ENCODE assay signal across 18 cellular contexts in genomic region chr1:151287341-151287699, GRCh38. TPM values are rescaled to one million over a fixed set of nuclear protein-coding genes. Genes with fewer than 3 reads are reported as not detected.
A peak's percentile ranks its signal among the peaks of the same experiment; 100 is the strongest.
DNase-seq lines count a peak whose midpoint lies in the region; ATAC-seq, FAIRE-seq and TF ChIP-seq lines count a peak whose summit lies in the region.
"Had no signal": no experiment of that assay in that cellular context is flagged by ENCODE, and none has a peak within 500 bp of the region (broad histone marks: within the 10 kb centered on the region; RNA-seq: fewer than 3 reads in every experiment).

No MANE protein-coding gene starts in this region.

- no peaks in the 10 kb centered on the region for H4K20me1 ChIP-seq in GM12878 (ENCODE audit: control insufficient read depth, insufficient read depth)

- H3K4me2 ChIP-seq in GM12878 (ENCODE audit: control insufficient read depth, insufficient read depth), result no peak overlapping the region
- H3K4me2 ChIP-seq in neuronal stem cell (ENCODE audit: insufficient read depth, low read length, poor library complexity, severe bottlenecking), result no peak overlapping the region
- H3K4me2 ChIP-seq: BLaER1 had no signal

- DNase-seq in activated naive CD4-positive, alpha-beta T cell (lab: John Stamatoyannopoulos, UW), result no peak
- DNase-seq in GM12878 (ENCODE audit: low read depth, low spot score) (no peak), neuronal stem cell (ENCODE audit: low spot score) (no peak), left ventricle myocardium inferior (no peak), NCI-H128 (lab: John Stamatoyannopoulos, UW; ENCODE audit: unreplicated experiment) (no peak), type B pancreatic cell (ENCODE audit: extremely low spot score, unreplicated experiment) (no peak)
- DNase-seq: 8988T; CD4-positive, alpha-beta memory T cell; DMS153; DMS79; GDM1; H9 had no signal

- peaks cover 25% of the 10 kb centered on the region for H3K79me1 ChIP-seq in neuronal stem cell (ENCODE audit: low read depth, low read length)

- no peak overlapping the region for H3K27ac ChIP-seq in GM12878 (ENCODE audit: control insufficient read depth, insufficient read depth)
- H3K27ac ChIP-seq in neuronal stem cell (replicated peaks; ENCODE audit: low read length), result no peak overlapping the region
- H3K27ac ChIP-seq in left ventricle myocardium inferior (replicated peaks), result no peak overlapping the region
- H3K27ac ChIP-seq: BLaER1 had no signal

- peaks cover 29% of the 10 kb centered on the region for H3K79me2 ChIP-seq in GM12878 (ENCODE audit: control insufficient read depth, insufficient read depth, low read length)

- no peaks in the 10 kb centered on the region for H3K9me3 Mint-ChIP-seq in activated naive CD4-positive, alpha-beta T cell treated with anti-CD3 and anti-CD28 coated beads, Interleukin-2, amount 50 U/mL, for 24 hours
- H3K9me3 Mint-ChIP-seq in type B pancreatic cell, result no peaks in the 10 kb centered on the region
- H3K9me3 Mint-ChIP-seq: H9 had no signal

- intact Hi-C loops in GM12878 (cut with micrococcal nuclease; ENCODE audit: unreplicated experiment) (no loop called here), left ventricle myocardium inferior (cut with micrococcal nuclease) (no loop called here)

- WGBS in GM12878 (ENCODE audit: insufficient coverage, insufficient replicate concordance, low lambda C conversion rate, missing lambda C conversion rate), result 94% methylated on average over 7 of the region's 7 CpGs
- WGBS in neuronal stem cell (ENCODE audit: extremely low coverage in 2 of 2, insufficient read length in 2 of 2, insufficient replicate concordance in 1 of 2), 2 donors, result no CpG with 5 or more reads among the region's 7 CpGs

- H3K27me3 ChIP-seq in GM12878 (replicated peaks in 1 of 2; ENCODE audit: control insufficient read depth in 2 of 2, insufficient read depth in 2 of 2, low read length in 1 of 2), result no peaks in the 10 kb centered on the region
- H3K27me3 ChIP-seq in neuronal stem cell (ENCODE audit: control insufficient read depth in 3 of 3, insufficient read depth in 3 of 3, low read depth in 1 of 3, low read length in 3 of 3), result no peaks in the 10 kb centered on the region
- H3K27me3 ChIP-seq in left ventricle myocardium inferior (ENCODE audit: low read depth), result no peaks in the 10 kb centered on the region
- H3K27me3 ChIP-seq: BLaER1 had no signal

- H3K4me3 ChIP-seq in GM12878, result no peak overlapping the region
- H3K4me3 ChIP-seq in neuronal stem cell (ENCODE audit: low read length in 2 of 2), result peak overlapping the region in 1 of 2 donors; percentile 57
- H3K4me3 ChIP-seq in left ventricle myocardium inferior, result no peak overlapping the region
- H3K4me3 ChIP-seq: BLaER1 had no signal

- H3K14ac ChIP-seq in neuronal stem cell (ENCODE audit: low read length), result no peak overlapping the region

- no peaks in the 10 kb centered on the region for H3K27me3 Mint-ChIP-seq in activated naive CD4-positive, alpha-beta T cell treated with anti-CD3 and anti-CD28 coated beads, Interleukin-2, amount 50 U/mL, for 24 hours
- no peaks in the 10 kb centered on the region for H3K27me3 Mint-ChIP-seq in type B pancreatic cell
- H3K27me3 Mint-ChIP-seq: CD4-positive, alpha-beta memory T cell had no signal

- 0 out of 2 replicates have a peak, but pooled peaks have one; percentile 8 for TF ChIP-seq POLR2A in GM12878 (IDR thresholded peaks at IDR 0.05; ENCODE audit: low read depth, low read length)

- H3K4me3 Mint-ChIP-seq in activated naive CD4-positive, alpha-beta T cell treated with anti-CD3 and anti-CD28 coated beads, Interleukin-2, amount 50 U/mL, for 24 hours, result no peak overlapping the region
- no peak overlapping the region for H3K4me3 Mint-ChIP-seq in type B pancreatic cell
- H3K4me3 Mint-ChIP-seq: CD14-positive monocyte; CD4-positive, alpha-beta memory T cell; H9 had no signal

- no TSS peak for BruUV-seq in GM12878 (replicated peaks; lab: Mats Ljungman, UMichigan)

- H3K27ac Mint-ChIP-seq in activated naive CD4-positive, alpha-beta T cell treated with anti-CD3 and anti-CD28 coated beads, Interleukin-2, amount 50 U/mL, for 24 hours, result peak overlapping the region; percentile 41
- H3K27ac Mint-ChIP-seq in type B pancreatic cell, result no peak overlapping the region

- H3K4me1 Mint-ChIP-seq in activated naive CD4-positive, alpha-beta T cell treated with anti-CD3 and anti-CD28 coated beads, Interleukin-2, amount 50 U/mL, for 24 hours, result peaks cover 36% of the 10 kb centered on the region
- peaks cover 15% of the 10 kb centered on the region for H3K4me1 Mint-ChIP-seq in type B pancreatic cell (ENCODE audit: unreplicated experiment)

- RAD21 ChIA-PET in GM12878 (lab: Charles Lee; ENCODE audit: unreplicated experiment), result no interaction called here

- no peak for TF ChIP-seq RAD21 in GM12878 (IDR thresholded peaks at IDR 0.05; ENCODE audit: insufficient read depth, low read depth, low read length)

- in situ Hi-C loops in GM12878 (cut with MboI), result no loop called here

- H3K36me3 ChIP-seq in GM12878 (ENCODE audit: control insufficient read depth in 2 of 2, insufficient read depth in 2 of 2, low read length in 1 of 2) (peaks cover 20 to 38% of the 10 kb centered on the region in 2 experiments), neuronal stem cell (replicated peaks in 1 of 2; ENCODE audit: control insufficient read depth in 2 of 2, insufficient read depth in 2 of 2, low read length in 2 of 2) (peaks cover 54 to 76% of the 10 kb centered on the region in 2 donors), left ventricle myocardium inferior (peaks cover 62% of the 10 kb centered on the region)

- no peak overlapping the region for H2BK120ac ChIP-seq in neuronal stem cell (ENCODE audit: low read depth, low read length)

- H2AK5ac ChIP-seq in neuronal stem cell (ENCODE audit: low read depth, low read length), result no peak overlapping the region

- POLR2A ChIA-PET in GM12878 (lab: Charles Lee), result no interaction called here

- ATAC-seq in GM12878, result no peak
- ATAC-seq: HepG2 had no signal

- SMC1A ChIA-PET in GM12878 (lab: Charles Lee; ENCODE audit: uncharacterized antibody, unreplicated experiment), result no interaction called here

- no peak overlapping the region for H3K18ac ChIP-seq in neuronal stem cell (ENCODE audit: low read length)

- H2AFZ ChIP-seq in GM12878 (ENCODE audit: control insufficient read depth, low read depth, low read length) (no peak overlapping the region), neuronal stem cell (ENCODE audit: low read length) (no peak overlapping the region)

- H3K9ac ChIP-seq in GM12878 (ENCODE audit: control insufficient read depth, insufficient read depth, low read length), result no peak overlapping the region
- no peak overlapping the region for H3K9ac ChIP-seq in neuronal stem cell (ENCODE audit: low read depth, low read length, poor library complexity)
- H3K9ac ChIP-seq: BLaER1 had no signal

- H3K36me3 Mint-ChIP-seq in activated naive CD4-positive, alpha-beta T cell treated with anti-CD3 and anti-CD28 coated beads, Interleukin-2, amount 50 U/mL, for 24 hours, result peaks cover 4% of the 10 kb centered on the region
- peaks cover 12% of the 10 kb centered on the region for H3K36me3 Mint-ChIP-seq in type B pancreatic cell

- no peak for TF ChIP-seq CTCF in GM12878 (IDR thresholded peaks at IDR 0.05 in 2 of 3, conservative IDR thresholded peaks at IDR 0.05 in 1 of 3; ENCODE audit: control insufficient read depth in 2 of 3, extremely low read depth in 1 of 3, insufficient read depth in 1 of 3, low read depth in 3 of 3, low read length in 3 of 3)
- no peak for TF ChIP-seq CTCF in left ventricle myocardium inferior (IDR thresholded peaks at IDR 0.05; ENCODE audit: borderline replicate concordance)
- no peak for TF ChIP-seq CTCF in type B pancreatic cell (conservative IDR thresholded peaks at IDR 0.05)

- peak overlapping the region; percentile 53 for H2BK5ac ChIP-seq in neuronal stem cell (ENCODE audit: low read length)

- FAIRE-seq in GM12878 (lab: Jason Lieb, UNC), result no peak
- FAIRE-seq: GM19239, H1, HepG2 had no signal

- H3K4me1 ChIP-seq in GM12878 (ENCODE audit: control insufficient read depth, insufficient read depth, low read length) (peaks cover 11% of the 10 kb centered on the region), neuronal stem cell (ENCODE audit: control insufficient read depth in 2 of 2, insufficient read depth in 1 of 2, low read depth in 1 of 2, low read length in 2 of 2) (peaks cover 2 to 8% of the 10 kb centered on the region in 2 donors), left ventricle myocardium inferior (peaks cover 22% of the 10 kb centered on the region)

- CTCF ChIA-PET in GM12878 (lab: Yijun Ruan, JAX), result no interaction called here

- H3K4ac ChIP-seq in neuronal stem cell (ENCODE audit: low read length), result no peak overlapping the region

- peak overlapping the region; percentile 16 for H2BK12ac ChIP-seq in neuronal stem cell (ENCODE audit: low read length)

- no peak overlapping the region for H4K91ac ChIP-seq in neuronal stem cell (ENCODE audit: low read depth, low read length, poor library complexity)

- H3K9me3 ChIP-seq in GM12878 (replicated peaks; ENCODE audit: control insufficient read depth, insufficient read depth, low read length), result no peaks in the 10 kb centered on the region
- no peaks in the 10 kb centered on the region for H3K9me3 ChIP-seq in neuronal stem cell (replicated peaks in 1 of 2; ENCODE audit: control insufficient read depth in 2 of 2, insufficient read depth in 1 of 2, low read depth in 1 of 2, low read length in 2 of 2)
- H3K9me3 ChIP-seq in left ventricle myocardium inferior (replicated peaks), result no peaks in the 10 kb centered on the region
- H3K9me3 ChIP-seq: BLaER1 had no signal

- no peak for TF ChIP-seq EP300 in GM12878 (IDR thresholded peaks at IDR 0.05; ENCODE audit: borderline replicate concordance in 1 of 2, control insufficient read depth in 1 of 2, low read depth in 2 of 2, low read length in 2 of 2)

- peak overlapping the region; percentile 85 for H3K23ac ChIP-seq in neuronal stem cell (ENCODE audit: low read depth, low read length, poor library complexity)

- H2BK15ac ChIP-seq in neuronal stem cell (ENCODE audit: low read length), result no peak overlapping the region

- peak overlapping the region; percentile 86 for H4K8ac ChIP-seq in neuronal stem cell (ENCODE audit: low read depth, low read length)

RNA-seq across cellular contexts. Expression of gene ZNF687, which starts 5.2 kb away (rescaled TPM):
- 43.2 and 52.7 TPM in 2 replicates for total RNA-seq in GM12878 (2013; cell fraction: nucleolus; rRNA removed)
- total RNA-seq in GM12878 (2014; rRNA removed) (18.0 and 18.8 TPM in 2 replicates), GM12878 (2014; rRNA removed; fragmentation: Illumina TruSeq; extraction: Trizol) (9.9 and 11.0 TPM in 2 replicates), GM12878 (2021) (30.9 and 34.1 TPM in 2 replicates), left ventricle myocardium inferior (11.2 TPM), type B pancreatic cell (ENCODE audit: low replicate concordance) (29.6 and 31.7 TPM in 2 replicates)
- 11.2 TPM for polyA plus RNA-seq in GM12878 (2011; ENCODE audit: low read depth)
- polyA plus RNA-seq in GM12878 (2011; rRNA removed) (7.2 and 17.8 TPM in 2 replicates), GM12878 (2014; fragmentation: Illumina TruSeq; extraction: Trizol) (3.7 and 8.9 TPM in 2 replicates), GM12878 (2014; fragmentation: Nextera tagmentation; extraction: Ambion mirVana) (under 1 TPM; 0.08 to 0.51 TPM), GM12878 (2014; rRNA removed) (17.3 and 18.9 TPM in 2 replicates), GM12878 (2016; fragmentation: Nextera tagmentation; extraction: Ambion mirVana) (1 to 10 TPM; 4.9 to 5.5 TPM)
- 24.8 and 30.1 TPM in 2 replicates for polyA plus RNA-seq in GM12878 (2011; cell fraction: cytosol; rRNA removed)
- 62.8 and 68.6 TPM in 2 replicates for polyA plus RNA-seq in GM12878 (2011; cell fraction: nucleus; rRNA removed)
- 17.1 and 25.4 TPM in 2 replicates for polyA plus RNA-seq in GM12878 (2012)
- 34.8 and 58.8 TPM in 2 replicates for polyA minus RNA-seq in GM12878 (2011; rRNA and poly(A)+ RNA removed)
- 15.6 and 23.5 TPM in 2 replicates for polyA minus RNA-seq in GM12878 (2011; cell fraction: cytosol; rRNA and poly(A)+ RNA removed)
- 42.0 and 67.8 TPM in 2 replicates for polyA minus RNA-seq in GM12878 (2011; cell fraction: nucleus; rRNA and poly(A)+ RNA removed)
- 20.9 TPM for polyA plus RNA-seq in neuronal stem cell (2013, experiment 1 of 2)
- 21.3 TPM for polyA plus RNA-seq in neuronal stem cell (2013, experiment 2 of 2)

RNA-seq across cellular contexts. Expression of gene PSMD4, which starts 32.8 kb away (rescaled TPM):
- total RNA-seq in GM12878 (2013; cell fraction: nucleolus; rRNA removed), result 46.4 and 48.2 TPM in 2 replicates
- total RNA-seq in GM12878 (2014; rRNA removed), result 167 and 169 TPM in 2 replicates
- total RNA-seq in GM12878 (2014; rRNA removed; fragmentation: Illumina TruSeq; extraction: Trizol), result 201 and 209 TPM in 2 replicates
- total RNA-seq in GM12878 (2021), result 179 and 186 TPM in 2 replicates
- 113 TPM for polyA plus RNA-seq in GM12878 (2011; ENCODE audit: low read depth)
- polyA plus RNA-seq in GM12878 (2011; rRNA removed), result 221 and 241 TPM in 2 replicates
- polyA plus RNA-seq in GM12878 (2011; cell fraction: cytosol; rRNA removed), result 264 and 310 TPM in 2 replicates
- 130 and 154 TPM in 2 replicates for polyA plus RNA-seq in GM12878 (2011; cell fraction: nucleus; rRNA removed)
- 143 and 169 TPM in 2 replicates for polyA plus RNA-seq in GM12878 (2012)
- 145 and 174 TPM in 2 replicates for polyA plus RNA-seq in GM12878 (2014; fragmentation: Illumina TruSeq; extraction: Trizol)
- polyA plus RNA-seq in GM12878 (2014; fragmentation: Nextera tagmentation; extraction: Ambion mirVana), result 100 to 1,000 TPM; 129 to 190 TPM
- polyA plus RNA-seq in GM12878 (2014; rRNA removed), result 165 and 182 TPM in 2 replicates
- 100 to 1,000 TPM; 264 to 281 TPM for polyA plus RNA-seq in GM12878 (2016; fragmentation: Nextera tagmentation; extraction: Ambion mirVana)
- polyA minus RNA-seq in GM12878 (2011; rRNA and poly(A)+ RNA removed), result 211 and 229 TPM in 2 replicates
- 48.0 and 71.5 TPM in 2 replicates for polyA minus RNA-seq in GM12878 (2011; cell fraction: cytosol; rRNA and poly(A)+ RNA removed)
- polyA minus RNA-seq in GM12878 (2011; cell fraction: nucleus; rRNA and poly(A)+ RNA removed), result 26.8 and 47.2 TPM in 2 replicates
- polyA plus RNA-seq in neuronal stem cell (2013, experiment 1 of 2), result 137 TPM
- 140 TPM for polyA plus RNA-seq in neuronal stem cell (2013, experiment 2 of 2)
- 142 TPM for total RNA-seq in left ventricle myocardium inferior
- total RNA-seq in type B pancreatic cell (ENCODE audit: low replicate concordance), result 146 and 170 TPM in 2 replicates

RNA-seq across cellular contexts. Expression of gene PI4KB, which starts 39.9 kb away (rescaled TPM):
- total RNA-seq in GM12878 (2013; cell fraction: nucleolus; rRNA removed), result 68.9 and 69.2 TPM in 2 replicates
- total RNA-seq in GM12878 (2014; rRNA removed) (46.3 and 50.0 TPM in 2 replicates), GM12878 (2014; rRNA removed; fragmentation: Illumina TruSeq; extraction: Trizol) (27.0 and 27.6 TPM in 2 replicates), GM12878 (2021) (56.8 and 58.5 TPM in 2 replicates), left ventricle myocardium inferior (44.5 TPM), type B pancreatic cell (ENCODE audit: low replicate concordance) (59.6 and 60.7 TPM in 2 replicates)
- 29.3 TPM for polyA plus RNA-seq in GM12878 (2011; ENCODE audit: low read depth)
- polyA plus RNA-seq in GM12878 (2011; rRNA removed) (58.8 and 88.3 TPM in 2 replicates), GM12878 (2014; fragmentation: Illumina TruSeq; extraction: Trizol) (44.1 and 52.2 TPM in 2 replicates), GM12878 (2014; fragmentation: Nextera tagmentation; extraction: Ambion mirVana) (1 to 10 TPM; 3.3 to 7.2 TPM), GM12878 (2014; rRNA removed) (62.9 and 72.2 TPM in 2 replicates), GM12878 (2016; fragmentation: Nextera tagmentation; extraction: Ambion mirVana) (10 to 100 TPM; 51.2 to 53.1 TPM)
- 103 and 113 TPM in 2 replicates for polyA plus RNA-seq in GM12878 (2011; cell fraction: cytosol; rRNA removed)
- 151 and 222 TPM in 2 replicates for polyA plus RNA-seq in GM12878 (2011; cell fraction: nucleus; rRNA removed)
- polyA plus RNA-seq in GM12878 (2012), result 37.7 and 45.0 TPM in 2 replicates
- polyA minus RNA-seq in GM12878 (2011; rRNA and poly(A)+ RNA removed), result 150 and 166 TPM in 2 replicates
- 32.1 and 33.4 TPM in 2 replicates for polyA minus RNA-seq in GM12878 (2011; cell fraction: cytosol; rRNA and poly(A)+ RNA removed)
- 40.0 and 60.0 TPM in 2 replicates for polyA minus RNA-seq in GM12878 (2011; cell fraction: nucleus; rRNA and poly(A)+ RNA removed)
- 22.4 TPM for polyA plus RNA-seq in neuronal stem cell (2013, experiment 1 of 2)
- polyA plus RNA-seq in neuronal stem cell (2013, experiment 2 of 2), result 20.7 TPM

RNA-seq across cellular contexts. Expression of gene RFX5, which starts 59.7 kb away (rescaled TPM):
- 130 and 156 TPM in 2 replicates for total RNA-seq in GM12878 (2013; cell fraction: nucleolus; rRNA removed)
- total RNA-seq in GM12878 (2014; rRNA removed) (119 and 129 TPM in 2 replicates), GM12878 (2014; rRNA removed; fragmentation: Illumina TruSeq; extraction: Trizol) (136 and 138 TPM in 2 replicates), GM12878 (2021) (119 and 138 TPM in 2 replicates), left ventricle myocardium inferior (21.0 TPM), type B pancreatic cell (ENCODE audit: low replicate concordance) (27.3 and 66.5 TPM in 2 replicates)
- 102 TPM for polyA plus RNA-seq in GM12878 (2011; ENCODE audit: low read depth)
- polyA plus RNA-seq in GM12878 (2011; rRNA removed) (128 and 155 TPM in 2 replicates), GM12878 (2014; fragmentation: Illumina TruSeq; extraction: Trizol) (198 and 209 TPM in 2 replicates), GM12878 (2014; fragmentation: Nextera tagmentation; extraction: Ambion mirVana) (10 to 100 TPM; 14.1 to 18.4 TPM), GM12878 (2014; rRNA removed) (129 and 134 TPM in 2 replicates), GM12878 (2016; fragmentation: Nextera tagmentation; extraction: Ambion mirVana) (10 to 100 TPM; 76.1 to 82.3 TPM)
- 101 and 106 TPM in 2 replicates for polyA plus RNA-seq in GM12878 (2011; cell fraction: cytosol; rRNA removed)
- polyA plus RNA-seq in GM12878 (2011; cell fraction: nucleus; rRNA removed), result 201 and 290 TPM in 2 replicates
- 81.1 and 81.7 TPM in 2 replicates for polyA plus RNA-seq in GM12878 (2012)
- polyA minus RNA-seq in GM12878 (2011; rRNA and poly(A)+ RNA removed), result 125 and 136 TPM in 2 replicates
- 56.4 and 58.2 TPM in 2 replicates for polyA minus RNA-seq in GM12878 (2011; cell fraction: cytosol; rRNA and poly(A)+ RNA removed)
- 58.4 and 69.9 TPM in 2 replicates for polyA minus RNA-seq in GM12878 (2011; cell fraction: nucleus; rRNA and poly(A)+ RNA removed)
- 62.7 TPM for polyA plus RNA-seq in neuronal stem cell (2013, experiment 1 of 2)
- 61.3 TPM for polyA plus RNA-seq in neuronal stem cell (2013, experiment 2 of 2)
